ENCODE assay signal across 27 cellular contexts in genomic region chr5:7837401-7837800, GRCh38. TPM values are rescaled to one million over a fixed set of nuclear protein-coding genes. Genes with fewer than 3 reads are reported as not detected.
DNase-seq lines count a peak whose midpoint lies in the region; ATAC-seq lines count a peak whose summit lies in the region.
"Had no signal": no experiment of that assay in that cellular context is flagged by ENCODE, and none has a peak within 500 bp of the region (broad histone marks: within the 10 kb centered on the region; RNA-seq: fewer than 3 reads in every experiment).

No MANE protein-coding gene starts in this region.

- no peak overlapping the region for H3K4ac ChIP-seq in mesenchymal stem cell (ENCODE audit: low read depth in 1 of 2, low read length in 2 of 2)

- H4K91ac ChIP-seq in mesenchymal stem cell (ENCODE audit: low read length) = no peak overlapping the region

- H3K4me1 ChIP-seq in SJCRH30 (peaks cover 39% of the 10 kb centered on the region), mesenchymal stem cell (ENCODE audit: control insufficient read depth, insufficient read depth, low read depth, low read length) (peaks cover 4% of the 10 kb centered on the region)
- H3K4me1 ChIP-seq: BE2C, SJSA1 had no signal

- H2BK5ac ChIP-seq in mesenchymal stem cell (ENCODE audit: low read depth, low read length, poor library complexity, severe bottlenecking) = no peak overlapping the region

- ATAC-seq in GM21381 (IDR thresholded peaks at IDR 0.05; ENCODE audit: unreplicated experiment) (no peak), GM18519 (IDR thresholded peaks at IDR 0.05; ENCODE audit: low FRiP score, unreplicated experiment) (no peak)
- ATAC-seq: GM23338, K562, PC-3, Right ventricle myocardium inferior had no signal

- H2BK15ac ChIP-seq in mesenchymal stem cell (ENCODE audit: low read depth, poor library complexity, severe bottlenecking) = no peak overlapping the region

- H3K27me3 ChIP-seq in SJCRH30 (no peaks in the 10 kb centered on the region), mesenchymal stem cell (ENCODE audit: control insufficient read depth in 1 of 2, insufficient read depth in 1 of 2, low read length in 2 of 2) (no peaks in the 10 kb centered on the region)
- H3K27me3 ChIP-seq: BE2C, SJSA1 had no signal

- no peak overlapping the region for H3K4me2 ChIP-seq in mesenchymal stem cell (ENCODE audit: low read length, poor library complexity, severe bottlenecking)
- H3K4me2 ChIP-seq: GM23338 had no signal

- H3K18ac ChIP-seq in mesenchymal stem cell (ENCODE audit: low read depth in 1 of 2, low read length in 2 of 2) = no peak overlapping the region

- DNase-seq in SJCRH30 = no peak
- peak; percentile 70 for DNase-seq in glomerular visceral epithelial cell (ENCODE audit: extremely low spot score)
- no peak for DNase-seq in mesenchymal stem cell
- DNase-seq in activated naive CD4-positive, alpha-beta T cell treated with Interleukin-2 at 50 U/mL for 16 hours = no peak
- DNase-seq in A172 (ENCODE audit: low spot score) = no peak
- DNase-seq: BE2C; DMS153; DND-41; H9; Kasumi-1; NCI-H1092 treated with DMSO at 0.1 percent for 48 hours; NCI-H1436; NCI-H187; NCI-H2081 treated with DMSO at 0.1 percent for 48 hours; NCI-H2171; NCI-H226; NCI-H510A; NCI-H69; NK-92 treated with Interleukin-12 subunit alpha and Interleukin-12 subunit beta, amount 100 ng/mL, for 24 hours; PC-3 had no signal

- 78% methylated on average over 3 of the region's 3 CpGs for WGBS in mesenchymal stem cell

- H3K9me3 ChIP-seq in SJCRH30 (replicated peaks) (0 out of 2 replicates have a peak, but pooled peaks cover 6% of the 10 kb centered on the region), mesenchymal stem cell (ENCODE audit: control insufficient read depth, low read length) (no peaks in the 10 kb centered on the region)
- H3K9me3 ChIP-seq: BE2C, SJSA1 had no signal

- no peak overlapping the region for H3K23ac ChIP-seq in mesenchymal stem cell (ENCODE audit: low read length in 2 of 2)

- H3K4me3 ChIP-seq in SJCRH30 (no peak overlapping the region), mesenchymal stem cell (ENCODE audit: insufficient read depth in 1 of 2, low read depth in 1 of 2, low read length in 2 of 2) (no peak overlapping the region)
- H3K4me3 ChIP-seq: GM23338, K562, SJSA1 had no signal

- no peaks in the 10 kb centered on the region for H3K79me1 ChIP-seq in mesenchymal stem cell (replicated peaks; ENCODE audit: low read length, poor library complexity, severe bottlenecking)

- no peak overlapping the region for H4K8ac ChIP-seq in mesenchymal stem cell (ENCODE audit: low read length)

- no peaks in the 10 kb centered on the region for H3K36me3 ChIP-seq in SJCRH30
- H3K36me3 ChIP-seq in mesenchymal stem cell (ENCODE audit: control insufficient read depth in 1 of 2, insufficient read depth in 2 of 2, low read depth in 1 of 2, low read length in 2 of 2) = no peaks in the 10 kb centered on the region
- H3K36me3 ChIP-seq: BE2C, SJSA1 had no signal

- H3K27ac ChIP-seq in SJCRH30 (peak overlapping the region; percentile 87), mesenchymal stem cell (ENCODE audit: low read length, poor library complexity, severe bottlenecking) (peak overlapping the region; percentile 83)
- H3K27ac ChIP-seq: SJSA1 had no signal

- H2AK5ac ChIP-seq in mesenchymal stem cell (ENCODE audit: low read length, severe bottlenecking) = no peak overlapping the region

- H2AFZ ChIP-seq in mesenchymal stem cell (ENCODE audit: low read depth, low read length) = no peak overlapping the region
- H2AFZ ChIP-seq: GM23338 had no signal

- H3K14ac ChIP-seq in mesenchymal stem cell (ENCODE audit: low read length in 2 of 2) = no peak overlapping the region

- no peak overlapping the region for H2BK120ac ChIP-seq in mesenchymal stem cell (ENCODE audit: low read depth, low read length)

- no peak overlapping the region for H2BK12ac ChIP-seq in mesenchymal stem cell (ENCODE audit: low read length in 2 of 2)

- H3K9ac ChIP-seq in mesenchymal stem cell (ENCODE audit: low read length) = no peak overlapping the region

RNA-seq across cellular contexts. Expression of gene CFAP90, which starts 13.5 kb away (rescaled TPM):
- total RNA-seq in SJCRH30 (2014; rRNA removed; shearing (Covaris generic)) = 0.20 TPM in 1 of 2 replicates, not detected in the other
- 0.35 TPM for polyA plus RNA-seq in mesenchymal stem cell (2013, experiment 1 of 2)
- 0.18 TPM for polyA plus RNA-seq in mesenchymal stem cell (2013, experiment 2 of 2)
- total RNA-seq in A172 (2014; rRNA removed; shearing (Covaris generic)) = not detected in 2 replicates
- total RNA-seq: K562, Right ventricle myocardium inferior, RPMI7951, SJSA1 had no signal
- polyA plus RNA-seq: K562 had no signal

RNA-seq across cellular contexts. Expression of gene FASTKD3, which starts 31.4 kb away (rescaled TPM):
- total RNA-seq in SJCRH30 (2014; rRNA removed; shearing (Covaris generic)) = 16.9 TPM in 2 replicates
- polyA plus RNA-seq in mesenchymal stem cell (2013, experiment 1 of 2) = 3.3 TPM
- 3.7 TPM for polyA plus RNA-seq in mesenchymal stem cell (2013, experiment 2 of 2)
- 17.9 and 23.7 TPM in 2 replicates for total RNA-seq in A172 (2014; rRNA removed; shearing (Covaris generic))

RNA-seq across cellular contexts. Expression of gene MTRR, which starts 31.5 kb away (rescaled TPM):
- 29.4 and 31.7 TPM in 2 replicates for total RNA-seq in SJCRH30 (2014; rRNA removed; shearing (Covaris generic))
- 21.6 TPM for polyA plus RNA-seq in mesenchymal stem cell (2013, experiment 1 of 2)
- 23.1 TPM for polyA plus RNA-seq in mesenchymal stem cell (2013, experiment 2 of 2)
- total RNA-seq in A172 (2014; rRNA removed; shearing (Covaris generic)) = 23.2 and 40.9 TPM in 2 replicates
